Comparison of ENCODE assay signal across 8 cellular contexts in genomic region chr1:155241851-155242264, GRCh38. TPM values are rescaled to one million over a fixed set of nuclear protein-coding genes. Genes with fewer than 3 reads are reported as not detected.
A peak's percentile ranks its signal among the peaks of the same experiment; 100 is the strongest.
DNase-seq lines count a peak whose midpoint lies in the region; ATAC-seq and TF ChIP-seq lines count a peak whose summit lies in the region.

No MANE protein-coding gene starts in this region.

- H3K27ac ChIP-seq in BLaER1 (0 out of 2 replicates have a peak overlapping the region, but pooled peaks have one; percentile 24), KMS-11 (no peak overlapping the region), VCaP (peak overlapping the region; percentile 35), lower lobe of right lung (peak overlapping the region; percentile 29)

- peak; percentile 2 to 15 for ATAC-seq in lower lobe of right lung

- DNase-seq in lower lobe of right lung (no peak), GM19240 (ENCODE audit: insufficient read length, low spot score) (no peak), H4 (ENCODE audit: low spot score) (no peak), posterior cingulate gyrus (no peak)
- no peak for DNase-seq in stimulated activated naive CD4-positive, alpha-beta T cell treated with Interleukin-2 at 50 U/mL for 16 hours (lab: John Stamatoyannopoulos, UW)

- H3K27me3 ChIP-seq in BLaER1 (no peaks in the 10 kb centered on the region), KMS-11 (ENCODE audit: insufficient read depth, low read depth) (no peaks in the 10 kb centered on the region), lower lobe of right lung (ENCODE audit: low read depth) (no peaks in the 10 kb centered on the region)

- peak overlapping the region; percentile 57; the same call in 1 of the 2 replicates for H2AFZ ChIP-seq in KMS-11 (ENCODE audit: low read depth)

- H3K4me3 ChIP-seq in BLaER1 (no peak overlapping the region), KMS-11 (IDR thresholded peaks at IDR 0.05; ENCODE audit: insufficient read depth, low read depth, low read length) (no peak overlapping the region), lower lobe of right lung (no peak overlapping the region)

- H3K9me3 ChIP-seq in BLaER1 (no peaks in the 10 kb centered on the region), lower lobe of right lung (no peaks in the 10 kb centered on the region)

- H3K79me2 ChIP-seq in KMS-11 (ENCODE audit: insufficient read depth, low read depth) = no peaks in the 10 kb centered on the region

- H3K36me3 ChIP-seq in BLaER1 (peaks cover 23% of the 10 kb centered on the region), KMS-11 (ENCODE audit: insufficient read depth) (no peaks in the 10 kb centered on the region; the same call in 1 of the 2 replicates), lower lobe of right lung (peaks cover 21% of the 10 kb centered on the region)

- H3K9ac ChIP-seq in BLaER1 (no peak overlapping the region; the same call in 1 of the 2 replicates), KMS-11 (no peak overlapping the region)

- intact Hi-C loops in lower lobe of right lung (cut with DNase I) = no loop called here
- intact Hi-C loops in posterior cingulate gyrus (cut with DNase I) = loop anchor here (1.0 to 5.0 kb wide), 2 partner anchors 23 to 35 kb away; partner anchors contain the start of genes MTX1 and THBS3

- no peak for TF ChIP-seq CTCF in KMS-11 (conservative IDR thresholded peaks at IDR 0.05; ENCODE audit: low read depth, low read length)
- TF ChIP-seq CTCF in VCaP (conservative IDR thresholded peaks at IDR 0.05) = no peak
- no peak for TF ChIP-seq CTCF in lower lobe of right lung (IDR thresholded peaks at IDR 0.05)

- H3K4me1 ChIP-seq in BLaER1 (peaks cover 48% of the 10 kb centered on the region), KMS-11 (ENCODE audit: low read depth, poor library complexity, severe bottlenecking) (peaks cover 38% of the 10 kb centered on the region), lower lobe of right lung (peaks cover 33% of the 10 kb centered on the region)

- H4K20me1 ChIP-seq in BLaER1 (no peaks in the 10 kb centered on the region), KMS-11 (ENCODE audit: insufficient read depth) (no peaks in the 10 kb centered on the region)

- peak overlapping the region; percentile 98 for H3K4me2 ChIP-seq in BLaER1
- peak overlapping the region; percentile 44; the same call in 1 of the 2 replicates for H3K4me2 ChIP-seq in KMS-11

RNA-seq across cellular contexts. Expression of gene ENTREP3, which starts 13.4 kb away (rescaled TPM):
- total RNA-seq in lower lobe of right lung = 22.9 TPM
- 5.7 and 11.0 TPM in 2 replicates for total RNA-seq in H4 (2014; rRNA removed; shearing (Covaris generic))

RNA-seq across cellular contexts. Expression of gene SCAMP3, which starts 20.3 kb away (rescaled TPM):
- total RNA-seq in lower lobe of right lung = 70.2 TPM
- total RNA-seq in H4 (2014; rRNA removed; shearing (Covaris generic)) = 72.7 and 133 TPM in 2 replicates

RNA-seq across cellular contexts. Expression of gene CLK2, which starts 31.4 kb away (rescaled TPM):
- 51.1 TPM for total RNA-seq in lower lobe of right lung
- total RNA-seq in H4 (2014; rRNA removed; shearing (Covaris generic)) = 13.7 and 14.6 TPM in 2 replicates

RNA-seq across cellular contexts. Expression of gene MTX1, which starts 33.4 kb away (rescaled TPM):
- total RNA-seq in lower lobe of right lung = 27.9 TPM
- 79.5 and 82.1 TPM in 2 replicates for total RNA-seq in H4 (2014; rRNA removed; shearing (Covaris generic))

RNA-seq across cellular contexts. Expression of gene THBS3, which starts 34.2 kb away (rescaled TPM):
- 24.4 TPM for total RNA-seq in lower lobe of right lung
- total RNA-seq in H4 (2014; rRNA removed; shearing (Covaris generic)) = 2.8 and 3.9 TPM in 2 replicates
